Comparison of ENCODE assay signal across 8 cellular contexts in the genomic region with DNA sequence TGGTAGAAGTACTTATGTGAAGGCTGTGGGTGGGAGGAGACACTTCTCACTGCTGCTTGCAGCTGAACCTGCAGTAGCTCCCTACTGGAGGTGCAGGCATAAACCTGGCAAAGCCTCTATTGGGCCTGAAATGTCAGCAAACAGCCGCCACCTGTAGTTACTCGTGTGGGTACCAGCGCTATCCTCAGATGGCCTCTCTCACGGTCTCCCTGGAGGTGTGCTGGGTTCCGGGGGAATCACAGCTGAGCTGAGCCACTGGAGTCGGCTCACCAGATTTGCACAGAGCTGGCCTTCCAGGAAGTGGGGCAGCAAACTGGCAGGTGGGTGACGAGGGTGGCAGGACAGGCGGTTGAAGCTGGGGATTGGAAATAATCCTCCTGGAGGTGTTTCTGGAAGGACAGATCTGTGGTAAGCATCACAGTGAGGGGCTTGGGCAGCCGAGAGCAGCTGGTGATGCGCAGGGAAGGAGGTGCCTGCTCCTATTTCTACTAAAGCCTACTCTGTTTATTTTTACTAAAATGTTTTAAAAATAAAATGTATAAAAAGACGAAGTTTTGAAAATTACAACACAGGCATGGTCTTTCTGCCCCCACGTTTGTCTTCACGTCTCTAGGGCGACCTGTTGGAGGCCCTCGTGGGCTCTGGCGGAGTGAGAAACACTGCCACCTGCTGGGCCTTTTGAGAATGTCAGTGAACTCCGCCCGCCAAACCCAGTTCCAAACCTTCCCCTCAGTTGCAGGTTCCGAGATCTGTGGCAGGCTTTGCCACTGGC.
DNase-seq lines count a peak whose midpoint lies in the region; ATAC-seq, FAIRE-seq and TF ChIP-seq lines count a peak whose summit lies in the region.

No MANE protein-coding gene starts in this region.

- H3K4me3 ChIP-seq in mucosa of descending colon, result no peak overlapping the region

- FAIRE-seq in GM12891 (lab: Jason Lieb, UNC), result no peak

- H3K9me3 Mint-ChIP-seq in activated CD8-positive, alpha-beta memory T cell treated with anti-CD3 and anti-CD28 coated beads, Interleukin-2, amount 10 ng/mL, durations not matched to agents 7 days and 5 days (ENCODE audit: low read depth), result no peaks in the 10 kb centered on the region
- no peaks in the 10 kb centered on the region for H3K9me3 Mint-ChIP-seq in endothelial cell (ENCODE audit: unreplicated experiment)

- H3K36me3 Mint-ChIP-seq in activated CD8-positive, alpha-beta memory T cell treated with anti-CD3 and anti-CD28 coated beads, Interleukin-2, amount 10 ng/mL, durations not matched to agents 7 days and 5 days, result no peaks in the 10 kb centered on the region
- no peaks in the 10 kb centered on the region for H3K36me3 Mint-ChIP-seq in endothelial cell (ENCODE audit: low read depth, unreplicated experiment)

- peaks cover 8% of the 10 kb centered on the region for H3K4me1 Mint-ChIP-seq in activated CD8-positive, alpha-beta memory T cell treated with anti-CD3 and anti-CD28 coated beads, Interleukin-2, amount 10 ng/mL, durations not matched to agents 7 days and 5 days
- H3K4me1 Mint-ChIP-seq in endothelial cell (ENCODE audit: unreplicated experiment), result peaks cover 37% of the 10 kb centered on the region

- DNase-seq in GM12891 (ENCODE audit: insufficient read length, low spot score) (peak; percentile 69), NOMO-1 treated with DMSO at 0.1 percent for 48 hours (lab: John Stamatoyannopoulos, UW; ENCODE audit: unreplicated experiment) (peak; percentile 62), endothelial cell (ENCODE audit: low spot score) (peak; percentile 74), mucosa of descending colon (peak; percentile 67 to 85 (median 80))
- peak; percentile 77 for DNase-seq in activated CD8-positive, alpha-beta memory T cell treated with anti-CD3 and anti-CD28 coated beads, Interleukin-2, amount 10 ng/mL, durations not matched to agents 7 days and 5 days
- DNase-seq in stimulated activated CD8-positive, alpha-beta memory T cell treated with anti-CD3 and anti-CD28 coated beads, Interleukin-4, amount 100 ng/mL, for 24 hours (ENCODE audit: low read depth), result peak; percentile 55

- ATAC-seq in HG03565 (IDR thresholded peaks at IDR 0.05; ENCODE audit: unreplicated experiment), result peak; percentile 51
- ATAC-seq in activated CD8-positive, alpha-beta memory T cell treated with anti-CD3 and anti-CD28 coated beads, Interleukin-2, amount 10 ng/mL, durations not matched to agents 7 days and 5 days, result peak; percentile 94
- peak; percentile 81 for ATAC-seq in mucosa of descending colon
- ATAC-seq in HG03135 (IDR thresholded peaks at IDR 0.05; ENCODE audit: unreplicated experiment), result no peak

- peak; percentile 95 for TF ChIP-seq CTCF in endothelial cell (IDR thresholded peaks at IDR 0.05; ENCODE audit: unreplicated experiment)
- TF ChIP-seq CTCF in mucosa of descending colon (IDR thresholded peaks at IDR 0.05), result peak; percentile 75

- peaks cover 16% of the 10 kb centered on the region for H3K27me3 Mint-ChIP-seq in activated CD8-positive, alpha-beta memory T cell treated with anti-CD3 and anti-CD28 coated beads, Interleukin-2, amount 10 ng/mL, durations not matched to agents 7 days and 5 days
- H3K27me3 Mint-ChIP-seq in endothelial cell (ENCODE audit: unreplicated experiment), result peaks cover 4% of the 10 kb centered on the region

- H3K4me1 ChIP-seq in mucosa of descending colon (ENCODE audit: low read depth), result peaks cover 14% of the 10 kb centered on the region

- intact Hi-C loops in mucosa of descending colon (cut with DNase I, micrococcal nuclease), result loop anchor here (5.0 to 10.0 kb wide), 3 partner anchors 92 to 294 kb away; a partner anchor contains a TSS

- no peak overlapping the region for H3K27ac Mint-ChIP-seq in activated CD8-positive, alpha-beta memory T cell treated with anti-CD3 and anti-CD28 coated beads, Interleukin-2, amount 10 ng/mL, durations not matched to agents 7 days and 5 days
- no peak overlapping the region for H3K27ac Mint-ChIP-seq in endothelial cell (ENCODE audit: unreplicated experiment)

- TF ChIP-seq POLR2A in GM12891 (IDR thresholded peaks at IDR 0.05; ENCODE audit: low read depth, low read length), result no peak

- CTCF ChIA-PET in activated CD8-positive, alpha-beta memory T cell treated with anti-CD3 and anti-CD28 coated beads, Interleukin-2, amount 10 ng/mL, durations not matched to agents 7 days and 5 days (lab: Charles Lee), result interaction anchor here (0.6 to 2.7 kb wide), 42 partner anchors 9 to 299 kb away, joined by 3 to 41 read pairs (median 4); a partner anchor contains a TSS

- H3K4me3 Mint-ChIP-seq in activated CD8-positive, alpha-beta memory T cell treated with anti-CD3 and anti-CD28 coated beads, Interleukin-2, amount 10 ng/mL, durations not matched to agents 7 days and 5 days, result no peak overlapping the region
- no peak overlapping the region for H3K4me3 Mint-ChIP-seq in endothelial cell (ENCODE audit: unreplicated experiment)

- no peaks in the 10 kb centered on the region for H3K36me3 ChIP-seq in mucosa of descending colon (ENCODE audit: low read depth)

- H3K9me3 ChIP-seq in mucosa of descending colon, result no peaks in the 10 kb centered on the region

TF ChIP-seq in GM12891, 5 proteins besides CTCF, POLR2A, EP300 and RAD21:
- no peak for TF ChIP-seq PAX5 (IDR thresholded peaks at IDR 0.05; ENCODE audit: insufficient read depth, low read length, severe bottlenecking)
- TF ChIP-seq POU2F2 (IDR thresholded peaks at IDR 0.05; ENCODE audit: low read depth, low read length), result no peak
- TF ChIP-seq TAF1 (IDR thresholded peaks at IDR 0.05; ENCODE audit: low read depth, low read length), result no peak
- no peak for TF ChIP-seq SPI1 (IDR thresholded peaks at IDR 0.05; ENCODE audit: low read depth, low read length)
- no peak for TF ChIP-seq POLR2AphosphoS5 (IDR thresholded peaks at IDR 0.05; ENCODE audit: low read depth, low read length)
TF ChIP-seq in GM12891: peak in this region for 0.
